8 cellular contexts compared by ENCODE assay signal in genomic region chr9:95504053-95504963, GRCh38. TPM values are rescaled to one million over a fixed set of nuclear protein-coding genes. Genes with fewer than 3 reads are reported as not detected.
DNase-seq lines count a peak whose midpoint lies in the region; ATAC-seq and TF ChIP-seq lines count a peak whose summit lies in the region.

No MANE protein-coding gene starts in this region.

- H3K36me3 Mint-ChIP-seq in activated CD4-positive, alpha-beta memory T cell treated with anti-CD3 and anti-CD28 coated beads, Interleukin-2, amount 10 ng/mL, durations not matched to agents 7 days and 5 days (ENCODE audit: low read depth), result peaks cover 2% of the 10 kb centered on the region

- POLR2A ChIA-PET in activated CD4-positive, alpha-beta memory T cell treated with anti-CD3 and anti-CD28 coated beads, Interleukin-2, amount 10 ng/mL, durations not matched to agents 7 days and 5 days (lab: Charles Lee), result interaction anchor here (0.7 to 3.7 kb wide), 2 partner anchors 9 to 42 kb away, joined by 3 to 23 read pairs; no protein-coding TSS in a partner anchor

- H3K27ac ChIP-seq in right atrium auricular region, result peak overlapping the region in 1 of 2 donors; percentile 26
- no peak overlapping the region for H3K27ac ChIP-seq in urinary bladder (ENCODE audit: low read depth)

- H3K9me3 ChIP-seq in right atrium auricular region, result no peaks in the 10 kb centered on the region

- H3K27me3 ChIP-seq in right atrium auricular region, result no peaks in the 10 kb centered on the region

- DNase-seq in Right ventricle myocardium inferior (ENCODE audit: missing footprints), result no peak
- DNase-seq in right atrium auricular region (ENCODE audit: low spot score), result no peak
- DNase-seq in activated CD4-positive, alpha-beta memory T cell treated with anti-CD3 and anti-CD28 coated beads, Interleukin-2, amount 10 ng/mL, durations not matched to agents 7 days and 5 days, result no peak
- peak; percentile 68 for DNase-seq in iPS-NIHi11 (ENCODE audit: low spot score)
- DNase-seq in GM10266 (ENCODE audit: extremely low spot score), result no peak
- DNase-seq in NCI-H1092 (lab: John Stamatoyannopoulos, UW), result no peak
- no peak for DNase-seq in T1000 (lab: John Stamatoyannopoulos, UW)

- CTCF ChIA-PET in activated CD4-positive, alpha-beta memory T cell treated with anti-CD3 and anti-CD28 coated beads, Interleukin-2, amount 10 ng/mL, durations not matched to agents 7 days and 5 days (lab: Charles Lee), result interaction anchor here (1.2 kb wide), 1 partner anchor 10 kb away, joined by 3 read pairs; no protein-coding TSS in a partner anchor

- 43% methylated on average over 15 of the region's 15 CpGs for WGBS in urinary bladder

- TF ChIP-seq CTCF in right atrium auricular region (IDR thresholded peaks at IDR 0.05), result no peak
- no peak for TF ChIP-seq CTCF in GM10266 (IDR thresholded peaks at IDR 0.05; ENCODE audit: control insufficient read depth, insufficient read depth, low read depth, missing control alignments)

- peaks cover 26% of the 10 kb centered on the region for H3K4me1 Mint-ChIP-seq in activated CD4-positive, alpha-beta memory T cell treated with anti-CD3 and anti-CD28 coated beads, Interleukin-2, amount 10 ng/mL, durations not matched to agents 7 days and 5 days

- intact Hi-C loops in Right ventricle myocardium inferior (cut with DNase I), result no loop called here

- H3K36me3 ChIP-seq in right atrium auricular region, result no peaks in the 10 kb centered on the region
- H3K36me3 ChIP-seq in urinary bladder (ENCODE audit: insufficient read depth), result peaks cover 3% of the 10 kb centered on the region

- ATAC-seq in Right ventricle myocardium inferior, result peak; percentile 32

- H3K4me3 ChIP-seq in right atrium auricular region (no peak overlapping the region), urinary bladder (ENCODE audit: low read depth, low read length) (peak overlapping the region; percentile 100)

- no peak overlapping the region for H3K27ac Mint-ChIP-seq in activated CD4-positive, alpha-beta memory T cell treated with anti-CD3 and anti-CD28 coated beads, Interleukin-2, amount 10 ng/mL, durations not matched to agents 7 days and 5 days

- H3K9me3 Mint-ChIP-seq in activated CD4-positive, alpha-beta memory T cell treated with anti-CD3 and anti-CD28 coated beads, Interleukin-2, amount 10 ng/mL, durations not matched to agents 7 days and 5 days, result no peaks in the 10 kb centered on the region

- H3K4me3 Mint-ChIP-seq in activated CD4-positive, alpha-beta memory T cell treated with anti-CD3 and anti-CD28 coated beads, Interleukin-2, amount 10 ng/mL, durations not matched to agents 7 days and 5 days, result peak overlapping the region; percentile 23

- H3K27me3 Mint-ChIP-seq in activated CD4-positive, alpha-beta memory T cell treated with anti-CD3 and anti-CD28 coated beads, Interleukin-2, amount 10 ng/mL, durations not matched to agents 7 days and 5 days, result peaks cover 46% of the 10 kb centered on the region

- H3K4me1 ChIP-seq in right atrium auricular region (peaks cover 0 to 33% of the 10 kb centered on the region in 2 donors), urinary bladder (ENCODE audit: insufficient read depth) (peaks cover 3% of the 10 kb centered on the region)

RNA-seq across cellular contexts. Expression of gene PTCH1, which starts 12.5 kb away (rescaled TPM):
- 10.4 TPM for total RNA-seq in Right ventricle myocardium inferior
- total RNA-seq in right atrium auricular region, result 1 to 10 TPM; 5.4 to 6.3 TPM
- total RNA-seq in activated CD4-positive, alpha-beta memory T cell treated with anti-CD3 and anti-CD28 coated beads, Interleukin-2, amount 10 ng/mL, durations not matched to agents 7 days and 5 days, result 10 to 100 TPM; 17.2 to 19.2 TPM
- 48.0 TPM for total RNA-seq in urinary bladder
- polyA plus RNA-seq in urinary bladder, result 30.1 TPM
